ENCODE assay signal across 1 cellular context in genomic region chr1:167219646-167220536, GRCh38.
TF ChIP-seq lines count a peak whose summit lies in the region.

No MANE protein-coding gene starts in this region.

TF ChIP-seq in HepG2, 621 proteins besides CTCF, POLR2A, EP300 and RAD21 (continued from another document and continues in another):
- no peak for TF ChIP-seq MNT (IDR thresholded peaks at IDR 0.05)
- TF ChIP-seq MED1 (CRISPR knock-in tag; IDR thresholded peaks at IDR 0.05), result no peak
- peak; percentile 80 for TF ChIP-seq ZNF205 (CRISPR knock-in tag; IDR thresholded peaks at IDR 0.05)
- TF ChIP-seq FOXK1 (CRISPR knock-in tag; IDR thresholded peaks at IDR 0.05; ENCODE audit: borderline replicate concordance, low read depth), result no peak
- TF ChIP-seq CEBPB (IDR thresholded peaks at IDR 0.05; ENCODE audit: borderline replicate concordance, low read depth, low read length), result no peak
- no peak for TF ChIP-seq TBX3 (IDR thresholded peaks at IDR 0.05; ENCODE audit: borderline replicate concordance)
- TF ChIP-seq PAXIP1 (CRISPR knock-in tag; conservative IDR thresholded peaks at IDR 0.05), result peak; percentile 45; the same call in 1 of the 2 replicates
- no peak for TF ChIP-seq SRSF9 (IDR thresholded peaks at IDR 0.05; ENCODE audit: borderline replicate concordance, insufficient read depth, low read depth, low read length, poor library complexity, severe bottlenecking)
- TF ChIP-seq, protein P1, sequence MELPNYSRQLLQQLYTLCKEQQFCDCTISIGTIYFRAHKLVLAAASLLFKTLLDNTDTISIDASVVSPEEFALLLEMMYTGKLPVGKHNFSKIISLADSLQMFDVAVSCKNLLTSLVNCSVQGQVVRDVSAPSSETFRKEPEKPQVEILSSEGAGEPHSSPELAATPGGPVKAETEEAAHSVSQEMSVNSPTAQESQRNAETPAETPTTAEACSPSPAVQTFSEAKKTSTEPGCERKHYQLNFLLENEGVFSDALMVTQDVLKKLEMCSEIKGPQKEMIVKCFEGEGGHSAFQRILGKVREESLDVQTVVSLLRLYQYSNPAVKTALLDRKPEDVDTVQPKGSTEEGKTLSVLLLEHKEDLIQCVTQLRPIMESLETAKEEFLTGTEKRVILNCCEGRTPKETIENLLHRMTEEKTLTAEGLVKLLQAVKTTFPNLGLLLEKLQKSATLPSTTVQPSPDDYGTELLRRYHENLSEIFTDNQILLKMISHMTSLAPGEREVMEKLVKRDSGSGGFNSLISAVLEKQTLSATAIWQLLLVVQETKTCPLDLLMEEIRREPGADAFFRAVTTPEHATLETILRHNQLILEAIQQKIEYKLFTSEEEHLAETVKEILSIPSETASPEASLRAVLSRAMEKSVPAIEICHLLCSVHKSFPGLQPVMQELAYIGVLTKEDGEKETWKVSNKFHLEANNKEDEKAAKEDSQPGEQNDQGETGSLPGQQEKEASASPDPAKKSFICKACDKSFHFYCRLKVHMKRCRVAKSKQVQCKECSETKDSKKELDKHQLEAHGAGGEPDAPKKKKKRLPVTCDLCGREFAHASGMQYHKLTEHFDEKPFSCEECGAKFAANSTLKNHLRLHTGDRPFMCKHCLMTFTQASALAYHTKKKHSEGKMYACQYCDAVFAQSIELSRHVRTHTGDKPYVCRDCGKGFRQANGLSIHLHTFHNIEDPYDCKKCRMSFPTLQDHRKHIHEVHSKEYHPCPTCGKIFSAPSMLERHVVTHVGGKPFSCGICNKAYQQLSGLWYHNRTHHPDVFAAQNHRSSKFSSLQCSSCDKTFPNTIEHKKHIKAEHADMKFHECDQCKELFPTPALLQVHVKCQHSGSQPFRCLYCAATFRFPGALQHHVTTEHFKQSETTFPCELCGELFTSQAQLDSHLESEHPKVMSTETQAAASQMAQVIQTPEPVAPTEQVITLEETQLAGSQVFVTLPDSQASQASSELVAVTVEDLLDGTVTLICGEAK (IDR thresholded peaks at IDR 0.05), result no peak
- TF ChIP-seq, protein P1 (CRISPR knock-in tag; IDR thresholded peaks at IDR 0.05), result no peak; the same call in 1 of the 2 replicates
- TF ChIP-seq, protein P2, sequence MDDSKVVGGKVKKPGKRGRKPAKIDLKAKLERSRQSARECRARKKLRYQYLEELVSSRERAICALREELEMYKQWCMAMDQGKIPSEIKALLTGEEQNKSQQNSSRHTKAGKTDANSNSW (CRISPR knock-in tag; IDR thresholded peaks at IDR 0.05; ENCODE audit: borderline replicate concordance), result no peak
- peak; percentile 19; the same call in 1 of the 2 replicates for TF ChIP-seq KLF11 (CRISPR knock-in tag; IDR thresholded peaks at IDR 0.05)
- no peak for TF ChIP-seq CEBPZ (IDR thresholded peaks at IDR 0.05; ENCODE audit: low read length)
- TF ChIP-seq, protein P3, sequence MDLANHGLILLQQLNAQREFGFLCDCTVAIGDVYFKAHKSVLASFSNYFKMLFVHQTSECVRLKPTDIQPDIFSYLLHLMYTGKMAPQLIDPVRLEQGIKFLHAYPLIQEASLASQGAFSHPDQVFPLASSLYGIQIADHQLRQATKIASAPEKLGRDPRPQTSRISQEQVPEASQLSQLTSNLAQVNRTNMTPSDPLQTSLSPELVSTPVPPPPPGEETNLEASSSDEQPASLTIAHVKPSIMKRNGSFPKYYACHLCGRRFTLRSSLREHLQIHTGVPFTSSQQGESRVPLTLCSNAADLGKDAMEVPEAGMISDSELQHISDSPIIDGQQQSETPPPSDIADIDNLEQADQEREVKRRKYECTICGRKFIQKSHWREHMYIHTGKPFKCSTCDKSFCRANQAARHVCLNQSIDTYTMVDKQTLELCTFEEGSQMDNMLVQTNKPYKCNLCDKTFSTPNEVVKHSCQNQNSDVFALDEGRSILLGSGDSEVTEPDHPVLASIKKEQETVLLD (CRISPR knock-in tag; IDR thresholded peaks at IDR 0.05; ENCODE audit: low read depth), result peak; percentile 83
- no peak for TF ChIP-seq ZNF674 (CRISPR knock-in tag; IDR thresholded peaks at IDR 0.05; ENCODE audit: low read depth)
- TF ChIP-seq USF2 (IDR thresholded peaks at IDR 0.05; ENCODE audit: low read depth, low read length), result no peak
- TF ChIP-seq USF2 (CRISPR knock-in tag; IDR thresholded peaks at IDR 0.05; ENCODE audit: borderline replicate concordance), result no peak
- TF ChIP-seq ZNF556 (CRISPR knock-in tag; IDR thresholded peaks at IDR 0.05; ENCODE audit: borderline replicate concordance), result peak; percentile 72
- no peak for TF ChIP-seq IKZF1 (IDR thresholded peaks at IDR 0.05)
- TF ChIP-seq ZNF10 (CRISPR knock-in tag; IDR thresholded peaks at IDR 0.05; ENCODE audit: borderline replicate concordance, low read depth), result no peak
- TF ChIP-seq ZBTB38 (CRISPR knock-in tag; IDR thresholded peaks at IDR 0.05), result peak; percentile 46; the same call in 1 of the 2 replicates
- no peak; the same call in 1 of the 2 replicates for TF ChIP-seq ZIK1 (CRISPR knock-in tag; IDR thresholded peaks at IDR 0.05; ENCODE audit: borderline replicate concordance, low read depth)
- peak; percentile 68; the same call in 1 of the 2 replicates for TF ChIP-seq ZBTB34 (CRISPR knock-in tag; IDR thresholded peaks at IDR 0.05)
- TF ChIP-seq ZNF296 (CRISPR knock-in tag; conservative IDR thresholded peaks at IDR 0.05), result peak; percentile 74; the same call in 1 of the 2 replicates
- TF ChIP-seq, protein P4, sequence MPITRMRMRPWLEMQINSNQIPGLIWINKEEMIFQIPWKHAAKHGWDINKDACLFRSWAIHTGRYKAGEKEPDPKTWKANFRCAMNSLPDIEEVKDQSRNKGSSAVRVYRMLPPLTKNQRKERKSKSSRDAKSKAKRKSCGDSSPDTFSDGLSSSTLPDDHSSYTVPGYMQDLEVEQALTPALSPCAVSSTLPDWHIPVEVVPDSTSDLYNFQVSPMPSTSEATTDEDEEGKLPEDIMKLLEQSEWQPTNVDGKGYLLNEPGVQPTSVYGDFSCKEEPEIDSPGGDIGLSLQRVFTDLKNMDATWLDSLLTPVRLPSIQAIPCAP (CRISPR knock-in tag; IDR thresholded peaks at IDR 0.05; ENCODE audit: low read depth), result no peak
- TF ChIP-seq ZBTB7A (CRISPR knock-in tag; IDR thresholded peaks at IDR 0.05), result peak; percentile 48; the same call in 1 of the 2 replicates
- no peak for TF ChIP-seq REXO4 (CRISPR knock-in tag; IDR thresholded peaks at IDR 0.05; ENCODE audit: borderline replicate concordance)
- TF ChIP-seq ZNF549 (CRISPR knock-in tag; IDR thresholded peaks at IDR 0.05), result no peak
- TF ChIP-seq HES4 (CRISPR knock-in tag; IDR thresholded peaks at IDR 0.05; ENCODE audit: borderline replicate concordance), result 0 out of 2 replicates have a peak, but pooled peaks have one; percentile 80
- TF ChIP-seq WIZ (CRISPR knock-in tag; IDR thresholded peaks at IDR 0.05), result no peak
- peak; percentile 22; the same call in 1 of the 2 replicates for TF ChIP-seq FOSL2 (CRISPR knock-in tag; IDR thresholded peaks at IDR 0.05)
- no peak; the same call in 1 of the 2 replicates for TF ChIP-seq ZNF670 (CRISPR knock-in tag; IDR thresholded peaks at IDR 0.05; ENCODE audit: borderline replicate concordance)
